ENCODE assay signal across 23 cellular contexts in genomic region chr20:60764771-60765170, GRCh38.
DNase-seq lines count a peak whose midpoint lies in the region; ATAC-seq and TF ChIP-seq lines count a peak whose summit lies in the region.
"Had no signal": no experiment of that assay in that cellular context is flagged by ENCODE, and none has a peak within 500 bp of the region (broad histone marks: within the 10 kb centered on the region; RNA-seq: fewer than 3 reads in every experiment).

No MANE protein-coding gene starts in this region.

- H3K18ac ChIP-seq in neuronal stem cell (ENCODE audit: low read length) = no peak overlapping the region

- H2BK15ac ChIP-seq in neuronal stem cell (ENCODE audit: low read length) = no peak overlapping the region

- H3K9ac ChIP-seq in BLaER1 = no peak overlapping the region
- H3K9ac ChIP-seq in neuronal stem cell (ENCODE audit: low read depth, low read length, poor library complexity) = peak overlapping the region; percentile 24

- no peak overlapping the region for H2AFZ ChIP-seq in neuronal stem cell (ENCODE audit: low read length)

- H3K27me3 ChIP-seq in BLaER1 (no peaks in the 10 kb centered on the region), esophagus muscularis mucosa (no peaks in the 10 kb centered on the region), neuronal stem cell (ENCODE audit: control insufficient read depth in 3 of 3, insufficient read depth in 3 of 3, low read depth in 1 of 3, low read length in 3 of 3) (peaks cover 0 to 9% (median 0%) of the 10 kb centered on the region in 3 experiments), heart right ventricle (peaks cover 0 to 12% (median 0%) of the 10 kb centered on the region in 7 donors)
- H3K27me3 ChIP-seq: BE2C had no signal

- H3K36me3 ChIP-seq in BLaER1 = no peaks in the 10 kb centered on the region
- H3K36me3 ChIP-seq in esophagus muscularis mucosa = no peaks in the 10 kb centered on the region
- no peaks in the 10 kb centered on the region for H3K36me3 ChIP-seq in neuronal stem cell (replicated peaks in 1 of 2; ENCODE audit: control insufficient read depth in 2 of 2, insufficient read depth in 2 of 2, low read length in 2 of 2)
- H3K36me3 ChIP-seq in heart right ventricle = no peaks in the 10 kb centered on the region
- H3K36me3 ChIP-seq: BE2C had no signal

- H2BK120ac ChIP-seq in neuronal stem cell (ENCODE audit: low read depth, low read length) = no peak overlapping the region

- H3K23ac ChIP-seq in neuronal stem cell (ENCODE audit: low read depth, low read length, poor library complexity) = no peak overlapping the region

- H3K4me2 ChIP-seq in BLaER1 = peak overlapping the region; percentile 42
- no peak overlapping the region for H3K4me2 ChIP-seq in neuronal stem cell (ENCODE audit: insufficient read depth, low read length, poor library complexity, severe bottlenecking)

- no peak for TF ChIP-seq EP300 in esophagus muscularis mucosa (IDR thresholded peaks at IDR 0.05)

- H3K4me3 ChIP-seq in BLaER1 = no peak overlapping the region
- H3K4me3 ChIP-seq in Jurkat, Clone E6-1 (ENCODE audit: low read length) = no peak overlapping the region
- no peak overlapping the region for H3K4me3 ChIP-seq in esophagus muscularis mucosa
- H3K4me3 ChIP-seq in neuronal stem cell (ENCODE audit: low read length in 2 of 2) = no peak overlapping the region
- no peak overlapping the region for H3K4me3 ChIP-seq in heart right ventricle
- H3K4me3 ChIP-seq: GM12878 had no signal

- intact Hi-C loops in esophagus muscularis mucosa (cut with DNase I) = no loop called here
- intact Hi-C loops in heart right ventricle (cut with DNase I) = no loop called here

- H3K27ac ChIP-seq in BLaER1 (no peak overlapping the region), esophagus muscularis mucosa (replicated peaks in 1 of 4) (no peak overlapping the region), neuronal stem cell (replicated peaks; ENCODE audit: low read length) (no peak overlapping the region), heart right ventricle (no peak overlapping the region)
- H3K27ac ChIP-seq: 22Rv1 had no signal

- no peak overlapping the region for H2BK5ac ChIP-seq in neuronal stem cell (ENCODE audit: low read length)

- H2BK12ac ChIP-seq in neuronal stem cell (ENCODE audit: low read length) = no peak overlapping the region

- no peak overlapping the region for H4K91ac ChIP-seq in neuronal stem cell (ENCODE audit: low read depth, low read length, poor library complexity)

- H3K14ac ChIP-seq in neuronal stem cell (ENCODE audit: low read length) = no peak overlapping the region

- DNase-seq in Jurkat, Clone E6-1 (ENCODE audit: low read depth, low spot score) = peak; percentile 39
- DNase-seq in esophagus muscularis mucosa (ENCODE audit: extremely low spot score) (peak; percentile 66), neuronal stem cell (ENCODE audit: low spot score) (no peak), A172 (ENCODE audit: low spot score) (no peak), heart right ventricle (no peak)
- DNase-seq: ACHN; BE2C; C1 segment of cervical spinal cord; CD4-positive, alpha-beta memory T cell; CD4-positive, CD25-positive, alpha-beta regulatory T cell; CD8-positive, alpha-beta memory T cell; COR-L47; DMS 273 treated with DMSO at 0.1 percent for 48 hours; DMS153; DMS53; DMS79; DND-41; EL; GDM1 had no signal

- peaks cover 9% of the 10 kb centered on the region for H3K4me1 ChIP-seq in BLaER1
- H3K4me1 ChIP-seq in esophagus muscularis mucosa = no peaks in the 10 kb centered on the region
- no peaks in the 10 kb centered on the region for H3K4me1 ChIP-seq in neuronal stem cell (ENCODE audit: control insufficient read depth in 2 of 2, insufficient read depth in 1 of 2, low read depth in 1 of 2, low read length in 2 of 2)
- H3K4me1 ChIP-seq in heart right ventricle = no peaks in the 10 kb centered on the region
- H3K4me1 ChIP-seq: BE2C had no signal

- no peaks in the 10 kb centered on the region for H4K20me1 ChIP-seq in BLaER1

- no peaks in the 10 kb centered on the region for H3K79me1 ChIP-seq in neuronal stem cell (ENCODE audit: low read depth, low read length)

- H4K8ac ChIP-seq in neuronal stem cell (ENCODE audit: low read depth, low read length) = no peak overlapping the region

- no peak for TF ChIP-seq POLR2A in esophagus muscularis mucosa (IDR thresholded peaks at IDR 0.05; ENCODE audit: low read depth)

- ATAC-seq in HG02571 (IDR thresholded peaks at IDR 0.05; ENCODE audit: unreplicated experiment) (no peak), heart right ventricle (no peak)
- ATAC-seq: GM12878 had no signal

- H3K9me3 ChIP-seq in BLaER1 = no peaks in the 10 kb centered on the region
- H3K9me3 ChIP-seq in esophagus muscularis mucosa = peaks cover 0 to 7% (median 3%) of the 10 kb centered on the region in 4 donors
- H3K9me3 ChIP-seq in neuronal stem cell (replicated peaks in 1 of 2; ENCODE audit: control insufficient read depth in 2 of 2, insufficient read depth in 1 of 2, low read depth in 1 of 2, low read length in 2 of 2) = no peaks in the 10 kb centered on the region
- peaks cover 0 to 10% (median 0%) of the 10 kb centered on the region in 11 donors for H3K9me3 ChIP-seq in heart right ventricle
- H3K9me3 ChIP-seq: BE2C had no signal

- no peak for TF ChIP-seq CTCF in esophagus muscularis mucosa (IDR thresholded peaks at IDR 0.05)
- no peak for TF ChIP-seq CTCF in heart right ventricle (IDR thresholded peaks at IDR 0.05)

- WGBS in esophagus muscularis mucosa = 65% methylated on average over 9 of the region's 9 CpGs
- WGBS in neuronal stem cell (ENCODE audit: extremely low coverage in 2 of 2, insufficient read length in 2 of 2, insufficient replicate concordance in 1 of 2), 2 donors = no CpG with 5 or more reads among the region's 9 CpGs
- 70 to 72% methylated on average over 9 of the region's 9 CpGs for WGBS in heart right ventricle, 2 donors

- H3K4ac ChIP-seq in neuronal stem cell (ENCODE audit: low read length) = no peak overlapping the region

- no peak overlapping the region for H2AK5ac ChIP-seq in neuronal stem cell (ENCODE audit: low read depth, low read length)

Comparison
In these comparisons a context has a peak if more than half of its experiments do, and no peak if none do; other contexts are left out.
1. DNase-seq: peak in Jurkat, Clone E6-1 (single experiment) and esophagus muscularis mucosa (single experiment); none in neuronal stem cell (single experiment), A172 (single experiment) and heart right ventricle (0 of 2).